18 cellular contexts compared by ENCODE assay signal in genomic region chr18:58674863-58675472, GRCh38. TPM values are rescaled to one million over a fixed set of nuclear protein-coding genes. Genes with fewer than 3 reads are reported as not detected.
DNase-seq lines count a peak whose midpoint lies in the region; ATAC-seq, FAIRE-seq and TF ChIP-seq lines count a peak whose summit lies in the region.
"Had no signal": no experiment of that assay in that cellular context is flagged by ENCODE, and none has a peak within 500 bp of the region (broad histone marks: within the 10 kb centered on the region; RNA-seq: fewer than 3 reads in every experiment).

No MANE protein-coding gene starts in this region.

- no peak for FAIRE-seq in astrocyte (lab: Jason Lieb, UNC)
- FAIRE-seq: TTC549 had no signal

- H3K4me1 Mint-ChIP-seq in activated T-cell treated with anti-CD3 and anti-CD28 coated beads, Interleukin-2, amount 50 U/mL, for 72 hours (ENCODE audit: low read depth): peaks cover 75% of the 10 kb centered on the region
- peaks cover 16% of the 10 kb centered on the region for H3K4me1 Mint-ChIP-seq in astrocyte (ENCODE audit: low read depth, unreplicated experiment)

- no peak overlapping the region for H3K27ac ChIP-seq in astrocyte (ENCODE audit: low read depth, low read length)
- H3K27ac ChIP-seq: foreskin keratinocyte, SJSA1, tibial artery had no signal

- H2AFZ ChIP-seq in astrocyte (ENCODE audit: low read depth, low read length): no peak overlapping the region

- H3K4me1 ChIP-seq in astrocyte (ENCODE audit: insufficient read depth, low read length): peaks cover 31% of the 10 kb centered on the region

- DNase-seq in activated T-cell treated with anti-CD3 and anti-CD28 coated beads, Interleukin-2, amount 50 U/mL, for 72 hours: no peak
- DNase-seq in activated T-cell treated with anti-CD3 and anti-CD28 coated beads, Interleukin-2, amount 50 U/mL, for 48 hours: no peak
- DNase-seq in HCEC 1CT (peak; percentile 44), astrocyte (ENCODE audit: low read depth) (peak; percentile 59), renal cortical epithelial cell (ENCODE audit: low read depth) (peak; percentile 44), cerebellar nuclear complex (lab: John Stamatoyannopoulos, UW) (no peak), ureter (ENCODE audit: low spot score) (no peak), NCI-H1417 (lab: John Stamatoyannopoulos, UW) (no peak)
- DNase-seq: activated CD8-positive, alpha-beta memory T cell treated with anti-CD3 and anti-CD28 coated beads, Interleukin-2, amount 10 ng/mL, durations not matched to agents 7 days and 5 days; DMS79; effector CD4-positive, alpha-beta T cell; foreskin keratinocyte; NCI-H2029 treated with DMSO at 0.1 percent for 48 hours; posterior cingulate gyrus; tibial artery had no signal

- TF ChIP-seq CTCF in astrocyte (IDR thresholded peaks at IDR 0.05; ENCODE audit: insufficient read depth, low read depth, low read length): no peak

- no peaks in the 10 kb centered on the region for H3K27me3 ChIP-seq in astrocyte (ENCODE audit: insufficient read depth, low read length)
- H3K27me3 ChIP-seq: foreskin keratinocyte, SJSA1, tibial artery had no signal

- H3K4me3 ChIP-seq in astrocyte (ENCODE audit: insufficient read depth, low read depth, low read length): no peak overlapping the region
- H3K4me3 ChIP-seq: SJSA1, tibial artery had no signal

- peak overlapping the region; percentile 97 for H3K4me2 ChIP-seq in astrocyte (ENCODE audit: low read length)

- no peaks in the 10 kb centered on the region for H3K36me3 ChIP-seq in astrocyte (ENCODE audit: insufficient read depth, low read length)
- H3K36me3 ChIP-seq: tibial artery had no signal

- no peak overlapping the region for H3K9ac ChIP-seq in astrocyte (ENCODE audit: low read length)

- peaks cover 48% of the 10 kb centered on the region for H4K20me1 ChIP-seq in astrocyte (ENCODE audit: insufficient read depth, low read length)

- H3K27ac Mint-ChIP-seq in activated T-cell treated with anti-CD3 and anti-CD28 coated beads, Interleukin-2, amount 50 U/mL, for 72 hours: peak overlapping the region; percentile 7
- H3K27ac Mint-ChIP-seq in astrocyte (ENCODE audit: unreplicated experiment): no peak overlapping the region
- H3K27ac Mint-ChIP-seq: activated CD8-positive, alpha-beta memory T cell treated with anti-CD3 and anti-CD28 coated beads, Interleukin-2, amount 10 ng/mL, durations not matched to agents 7 days and 5 days; mesothelial cell of epicardium had no signal

- peak overlapping the region; percentile 46 to 55 for H3K4me3 Mint-ChIP-seq in activated T-cell treated with anti-CD3 and anti-CD28 coated beads, Interleukin-2, amount 50 U/mL, for 72 hours
- H3K4me3 Mint-ChIP-seq in astrocyte (ENCODE audit: unreplicated experiment): peak overlapping the region; percentile 81
- H3K4me3 Mint-ChIP-seq: activated CD8-positive, alpha-beta memory T cell treated with anti-CD3 and anti-CD28 coated beads, Interleukin-2, amount 10 ng/mL, durations not matched to agents 7 days and 5 days; mesothelial cell of epicardium had no signal

- no peaks in the 10 kb centered on the region for H3K27me3 Mint-ChIP-seq in activated T-cell treated with anti-CD3 and anti-CD28 coated beads, Interleukin-2, amount 50 U/mL, for 72 hours (ENCODE audit: low read depth)
- H3K27me3 Mint-ChIP-seq in astrocyte (ENCODE audit: low read depth, unreplicated experiment): no peaks in the 10 kb centered on the region

- no peaks in the 10 kb centered on the region for H3K9me3 ChIP-seq in astrocyte (ENCODE audit: insufficient read depth, low read depth, low read length)
- H3K9me3 ChIP-seq: SJSA1, tibial artery had no signal

- H3K79me2 ChIP-seq in astrocyte (ENCODE audit: insufficient read depth, low read length): peaks cover 82% of the 10 kb centered on the region

- H3K36me3 Mint-ChIP-seq in activated T-cell treated with anti-CD3 and anti-CD28 coated beads, Interleukin-2, amount 50 U/mL, for 72 hours (ENCODE audit: insufficient read depth in 2 of 2): peaks cover 0 to 3% of the 10 kb centered on the region in 2 donors
- H3K36me3 Mint-ChIP-seq in astrocyte (ENCODE audit: low read depth, unreplicated experiment): peaks cover 2% of the 10 kb centered on the region

- ATAC-seq in activated T-cell treated with anti-CD3 and anti-CD28 coated beads, Interleukin-2, amount 50 U/mL, for 72 hours (replicated peaks in 1 of 2): no peak
- ATAC-seq: activated CD8-positive, alpha-beta memory T cell treated with anti-CD3 and anti-CD28 coated beads, Interleukin-2, amount 10 ng/mL, durations not matched to agents 7 days and 5 days; foreskin keratinocyte had no signal

- H3K9me3 Mint-ChIP-seq in activated T-cell treated with anti-CD3 and anti-CD28 coated beads, Interleukin-2, amount 50 U/mL, for 72 hours: no peaks in the 10 kb centered on the region
- no peaks in the 10 kb centered on the region for H3K9me3 Mint-ChIP-seq in astrocyte (ENCODE audit: unreplicated experiment)

RNA-seq across cellular contexts. Expression of gene MALT1, which starts 3.7 kb away (rescaled TPM):
- 10 to 100 TPM; 40.8 to 50.6 TPM for total RNA-seq in activated T-cell treated with anti-CD3 and anti-CD28 coated beads, Interleukin-2, amount 50 U/mL, for 72 hours
- total RNA-seq in astrocyte: 38.2 and 40.3 TPM in 2 replicates
- total RNA-seq in renal cortical epithelial cell: 251 and 297 TPM in 2 replicates
- total RNA-seq in ureter: 27.5 TPM

RNA-seq across cellular contexts. Expression of gene ALPK2, which starts 46.1 kb away (rescaled TPM):
- 10 to 100 TPM; 12.7 to 18.5 TPM for total RNA-seq in activated T-cell treated with anti-CD3 and anti-CD28 coated beads, Interleukin-2, amount 50 U/mL, for 72 hours
- 84.2 and 87.2 TPM in 2 replicates for total RNA-seq in astrocyte
- total RNA-seq in renal cortical epithelial cell: 34.8 and 124 TPM in 2 replicates
- total RNA-seq in ureter: 0.16 TPM

Comparison
In these comparisons a context has a peak if more than half of its experiments do, and no peak if none do; other contexts are left out.
1. DNase-seq: peak in HCEC 1CT (single experiment), astrocyte (single experiment) and renal cortical epithelial cell (single experiment); none in activated T-cell treated with anti-CD3 and anti-CD28 coated beads, Interleukin-2, amount 50 U/mL, for 72 hours (0 of 2), activated T-cell treated with anti-CD3 and anti-CD28 coated beads, Interleukin-2, amount 50 U/mL, for 48 hours (0 of 2), cerebellar nuclear complex (0 of 2), ureter (single experiment) and NCI-H1417 (0 of 3).
2. RNA of gene ALPK2, which starts 46.1 kb away (total RNA-seq): 84.2 to 87.2 TPM in astrocyte, 34.8 to 124 TPM in renal cortical epithelial cell and 12.7 to 18.5 TPM in activated T-cell treated with anti-CD3 and anti-CD28 coated beads, Interleukin-2, amount 50 U/mL, for 72 hours; 0.16 TPM in ureter (single experiment); every median in the first group is over 10 times any median in the second.